8 cellular contexts compared by ENCODE assay signal in genomic region chr12:64669270-64669842, GRCh38. TPM values are rescaled to one million over a fixed set of nuclear protein-coding genes. Genes with fewer than 3 reads are reported as not detected.
DNase-seq lines count a peak whose midpoint lies in the region; ATAC-seq and TF ChIP-seq lines count a peak whose summit lies in the region.

No MANE protein-coding gene starts in this region.

- H3K4me1 Mint-ChIP-seq in central memory CD8-positive, alpha-beta T cell: peaks cover 83% of the 10 kb centered on the region

- H3K27ac ChIP-seq in Peyer's patch (peak overlapping the region; percentile 58 to 85 (median 79)), muscle layer of duodenum (ENCODE audit: low read length) (peak overlapping the region; percentile 84)

- TF ChIP-seq CTCF in Peyer's patch (IDR thresholded peaks at IDR 0.05): no peak

- peak; percentile 23 for DNase-seq in stimulated activated CD8-positive, alpha-beta memory T cell treated with anti-CD3 and anti-CD28 coated beads, Interleukin-12 subunit alpha, Interleukin-12 subunit beta, amount 100 ng/mL, for 1 hour (ENCODE audit: low read depth)
- no peak for DNase-seq in stimulated activated CD8-positive, alpha-beta memory T cell treated with anti-CD3 and anti-CD28 coated beads, Interleukin-4, amount 100 ng/mL, for 48 hours
- peak; percentile 61 to 78 (median 78) for DNase-seq in Peyer's patch
- peak; percentile 26 to 63 for DNase-seq in central memory CD8-positive, alpha-beta T cell (ENCODE audit: low spot score in 2 of 2)
- DNase-seq in GOT3 (lab: John Stamatoyannopoulos, UW): no peak
- no peak for DNase-seq in NCI-H1694 treated with DMSO at 0.1 percent for 48 hours (lab: John Stamatoyannopoulos, UW)

- H3K9me3 ChIP-seq in Peyer's patch (no peaks in the 10 kb centered on the region), muscle layer of duodenum (ENCODE audit: control insufficient read depth in 1 of 2, low read length in 2 of 2) (no peaks in the 10 kb centered on the region)

- H3K27me3 Mint-ChIP-seq in central memory CD8-positive, alpha-beta T cell: no peaks in the 10 kb centered on the region

- ATAC-seq in HG03025 (IDR thresholded peaks at IDR 0.05; ENCODE audit: low FRiP score, unreplicated experiment): peak; percentile 73
- peak; percentile 95 for ATAC-seq in central memory CD8-positive, alpha-beta T cell (replicated peaks; ENCODE audit: extremely low read depth, poor library complexity, severe bottlenecking)

- no peak for TF ChIP-seq POLR2A in Peyer's patch (IDR thresholded peaks at IDR 0.05)

- no peaks in the 10 kb centered on the region for H3K27me3 ChIP-seq in Peyer's patch
- H3K27me3 ChIP-seq in muscle layer of duodenum (ENCODE audit: low read depth, low read length): no peaks in the 10 kb centered on the region

- H3K36me3 ChIP-seq in Peyer's patch (no peaks in the 10 kb centered on the region), muscle layer of duodenum (ENCODE audit: control insufficient read depth in 1 of 2, insufficient read depth in 2 of 2, low read length in 2 of 2) (no peaks in the 10 kb centered on the region)

- H3K4me1 ChIP-seq in Peyer's patch (peaks cover 17 to 89% (median 31%) of the 10 kb centered on the region in 4 donors), muscle layer of duodenum (ENCODE audit: control insufficient read depth in 1 of 2, insufficient read depth in 2 of 2, low read length in 2 of 2) (peaks cover 55 to 56% of the 10 kb centered on the region in 2 donors)

- H3K27ac Mint-ChIP-seq in central memory CD8-positive, alpha-beta T cell (ENCODE audit: low read depth): peak overlapping the region; percentile 96

- peak overlapping the region; percentile 82 for H3K4me3 Mint-ChIP-seq in central memory CD8-positive, alpha-beta T cell

- H3K36me3 Mint-ChIP-seq in central memory CD8-positive, alpha-beta T cell (ENCODE audit: insufficient read depth): peaks cover 27% of the 10 kb centered on the region

- H3K4me3 ChIP-seq in Peyer's patch: peak overlapping the region; percentile 13 to 36 (median 20)
- H3K4me3 ChIP-seq in muscle layer of duodenum (ENCODE audit: low read depth in 1 of 2, low read length in 2 of 2): peak overlapping the region; percentile 16 to 19

- H3K9me3 Mint-ChIP-seq in central memory CD8-positive, alpha-beta T cell: no peaks in the 10 kb centered on the region

RNA-seq across cellular contexts. Expression of gene RASSF3, which starts 59.1 kb away (rescaled TPM):
- total RNA-seq in Peyer's patch: 10 to 100 TPM; 14.3 to 60.2 (median 27.2) TPM

Comparison
In these comparisons a context has a peak if more than half of its experiments do, and no peak if none do; other contexts are left out.
1. DNase-seq: peak in stimulated activated CD8-positive, alpha-beta memory T cell treated with anti-CD3 and anti-CD28 coated beads, Interleukin-12 subunit alpha, Interleukin-12 subunit beta, amount 100 ng/mL, for 1 hour (single experiment), Peyer's patch (3 of 3) and central memory CD8-positive, alpha-beta T cell (2 of 2); none in stimulated activated CD8-positive, alpha-beta memory T cell treated with anti-CD3 and anti-CD28 coated beads, Interleukin-4, amount 100 ng/mL, for 48 hours (single experiment), GOT3 (single experiment) and NCI-H1694 treated with DMSO at 0.1 percent for 48 hours (single experiment).